Comparison of ENCODE assay signal across 9 cellular contexts in the genomic region with DNA sequence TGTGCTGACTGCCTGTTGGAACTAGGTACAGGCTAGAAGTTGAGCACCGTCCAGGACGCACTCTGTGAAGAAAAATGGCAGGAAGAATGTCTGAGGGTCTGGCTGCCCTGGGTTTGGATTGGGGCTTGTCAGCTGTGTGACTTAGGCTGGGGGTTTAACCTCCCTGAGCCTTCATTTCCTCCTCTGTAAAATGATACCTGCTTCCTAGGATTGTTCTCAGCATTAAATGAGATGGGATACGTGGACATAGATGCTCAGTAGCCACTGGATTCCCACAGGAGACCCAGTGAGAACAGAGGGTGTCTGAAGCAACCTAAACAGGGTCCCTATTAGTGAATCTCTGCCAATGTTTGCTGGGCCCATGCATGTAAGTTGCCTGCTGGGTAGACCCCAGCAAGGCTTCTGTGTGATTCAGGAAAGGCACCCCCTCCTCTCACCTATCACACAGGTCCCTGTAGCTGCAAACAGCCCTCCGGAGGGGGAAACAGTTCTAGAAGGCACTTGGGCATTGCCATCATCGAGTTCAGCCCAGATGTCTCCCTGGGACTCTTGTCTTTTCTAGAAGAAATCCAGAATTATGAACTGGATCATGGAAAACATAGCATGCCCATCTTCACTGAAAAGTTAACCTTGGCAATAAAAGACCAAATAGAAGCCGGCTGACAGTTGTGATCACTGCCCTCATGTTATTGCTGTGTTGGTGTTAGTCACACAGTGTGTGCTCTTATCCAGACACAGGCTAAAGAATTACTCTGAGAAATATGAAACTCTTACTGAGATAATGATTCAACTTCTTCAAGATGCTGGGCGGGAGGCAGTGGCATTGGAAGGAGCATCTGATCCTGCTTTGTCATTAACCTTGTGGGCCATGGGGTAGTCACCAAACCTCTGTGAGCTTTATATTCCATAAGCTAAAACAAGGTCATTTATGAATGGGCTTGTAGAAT.
DNase-seq lines count a peak whose midpoint lies in the region; ATAC-seq and TF ChIP-seq lines count a peak whose summit lies in the region.
"Had no signal": no experiment of that assay in that cellular context is flagged by ENCODE, and none has a peak within 500 bp of the region (broad histone marks: within the 10 kb centered on the region; RNA-seq: fewer than 3 reads in every experiment).

No MANE protein-coding gene starts in this region.

- H3K4me1 ChIP-seq in RWPE2 (ENCODE audit: insufficient read depth, poor library complexity, severe bottlenecking) (peaks cover 22% of the 10 kb centered on the region), SJCRH30 (peaks cover 17% of the 10 kb centered on the region)
- H3K4me1 ChIP-seq: parathyroid adenoma had no signal

- ATAC-seq in RWPE2 (ENCODE audit: low read depth) (peak; percentile 59), left lobe of liver (no peak)

- DNase-seq in ELR (ENCODE audit: low read depth) (peak; percentile 67), RWPE2 (ENCODE audit: low spot score) (no peak), fibroblast of pulmonary artery (ENCODE audit: low read depth) (peak; percentile 31), stromal cell of bone marrow (ENCODE audit: low read depth) (peak; percentile 83), left lobe of liver (ENCODE audit: low spot score) (no peak), SK-N-DZ (ENCODE audit: low spot score) (no peak), SJCRH30 (no peak)
- no peak for DNase-seq in activated CD8-positive, alpha-beta memory T cell treated with anti-CD3 and anti-CD28 coated beads, Interleukin-2, amount 50 U/mL, for 4 hours

- H3K36me3 ChIP-seq in RWPE2 (ENCODE audit: low read depth) (no peaks in the 10 kb centered on the region), SJCRH30 (no peaks in the 10 kb centered on the region)

- TF ChIP-seq CTCF in RWPE2 (IDR thresholded peaks at IDR 0.05; ENCODE audit: poor library complexity, severe bottlenecking), result peak; percentile 2
- no peak for TF ChIP-seq CTCF in fibroblast of pulmonary artery (IDR thresholded peaks at IDR 0.05; ENCODE audit: low read length, missing control alignments)

- H3K9me3 ChIP-seq in RWPE2 (ENCODE audit: severe bottlenecking), result no peaks in the 10 kb centered on the region
- no peaks in the 10 kb centered on the region for H3K9me3 ChIP-seq in SJCRH30 (replicated peaks)

- H3K27me3 ChIP-seq in RWPE2 (ENCODE audit: insufficient read depth, poor library complexity, severe bottlenecking) (no peaks in the 10 kb centered on the region), SJCRH30 (no peaks in the 10 kb centered on the region)

- no peak overlapping the region for H3K4me3 ChIP-seq in RWPE2 (ENCODE audit: severe bottlenecking)
- no peak overlapping the region for H3K4me3 ChIP-seq in fibroblast of pulmonary artery (replicated peaks; ENCODE audit: low read depth, low read length)
- H3K4me3 ChIP-seq in SJCRH30, result no peak overlapping the region

- peak overlapping the region; percentile 71 for H3K27ac ChIP-seq in RWPE2 (ENCODE audit: poor library complexity, severe bottlenecking)
- H3K27ac ChIP-seq in SJCRH30, result no peak overlapping the region
- H3K27ac ChIP-seq: parathyroid adenoma had no signal

Comparison
In these comparisons a context has a peak if more than half of its experiments do, and no peak if none do; other contexts are left out.
1. DNase-seq: peak in ELR (single experiment), fibroblast of pulmonary artery (single experiment) and stromal cell of bone marrow (single experiment); none in RWPE2 (single experiment), left lobe of liver (single experiment), SK-N-DZ (single experiment), SJCRH30 (0 of 2) and activated CD8-positive, alpha-beta memory T cell treated with anti-CD3 and anti-CD28 coated beads, Interleukin-2, amount 50 U/mL, for 4 hours (single experiment).